10 cellular contexts compared by ENCODE assay signal in the genomic region with DNA sequence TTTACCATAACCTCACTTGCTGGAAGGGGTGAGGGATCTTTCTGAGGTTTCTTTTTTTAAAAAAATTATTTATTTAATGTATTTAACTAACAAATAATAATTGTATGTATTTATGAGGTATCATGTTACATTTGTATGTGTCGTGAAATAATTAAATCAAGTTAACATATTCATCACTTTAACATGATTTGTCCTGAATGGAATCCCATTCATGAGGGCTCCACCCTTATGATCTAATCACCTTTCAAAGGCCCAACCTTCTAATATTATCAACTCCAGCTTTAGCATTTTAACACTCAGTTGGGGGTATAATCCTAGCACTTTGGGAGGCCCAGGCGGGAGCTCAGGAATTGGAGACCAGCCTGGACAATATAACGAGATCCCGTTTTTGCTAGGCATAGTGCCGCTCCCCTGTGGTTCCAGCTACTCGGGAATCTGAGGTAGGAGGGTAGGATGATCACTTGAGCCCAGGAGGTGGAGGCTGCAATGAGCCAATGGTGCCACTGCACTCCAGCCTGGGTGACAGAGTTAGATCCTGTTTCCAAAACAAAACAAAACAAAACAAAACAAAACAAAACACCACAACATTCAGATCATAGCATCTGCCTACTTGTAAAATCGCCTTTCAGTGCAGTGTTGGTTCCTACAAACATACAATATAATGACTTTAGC. TPM values are rescaled to one million over a fixed set of nuclear protein-coding genes. Genes with fewer than 3 reads are reported as not detected.
DNase-seq lines count a peak whose midpoint lies in the region; ATAC-seq, FAIRE-seq and TF ChIP-seq lines count a peak whose summit lies in the region.
"Had no signal": no experiment of that assay in that cellular context is flagged by ENCODE, and none has a peak within 500 bp of the region (broad histone marks: within the 10 kb centered on the region; RNA-seq: fewer than 3 reads in every experiment).

No MANE protein-coding gene starts in this region.

- no peak overlapping the region for H2AK5ac ChIP-seq in mesenchymal stem cell (ENCODE audit: low read length, severe bottlenecking)

- TF ChIP-seq POLR2A in heart left ventricle (IDR thresholded peaks at IDR 0.05) = no peak

- H3K36me3 ChIP-seq in WERI-Rb-1 (no peaks in the 10 kb centered on the region), mesenchymal stem cell (ENCODE audit: control insufficient read depth in 1 of 2, insufficient read depth in 2 of 2, low read depth in 1 of 2, low read length in 2 of 2) (no peaks in the 10 kb centered on the region), heart left ventricle (no peaks in the 10 kb centered on the region)

- peak overlapping the region; percentile 96 for H3K9ac ChIP-seq in mesenchymal stem cell (ENCODE audit: low read length)

- H2BK12ac ChIP-seq in mesenchymal stem cell (ENCODE audit: low read length in 2 of 2) = no peak overlapping the region

- H3K18ac ChIP-seq in mesenchymal stem cell (ENCODE audit: low read depth in 1 of 2, low read length in 2 of 2) = no peak overlapping the region

- H3K27me3 ChIP-seq in WERI-Rb-1 (ENCODE audit: insufficient read depth, low read depth, severe bottlenecking) (no peaks in the 10 kb centered on the region), mesenchymal stem cell (ENCODE audit: control insufficient read depth in 1 of 2, insufficient read depth in 1 of 2, low read length in 2 of 2) (peaks cover 0 to 6% of the 10 kb centered on the region in 2 experiments), heart left ventricle (peaks cover 0 to 3% (median 0%) of the 10 kb centered on the region in 9 donors)

- no peak overlapping the region for H3K4ac ChIP-seq in mesenchymal stem cell (ENCODE audit: low read depth in 1 of 2, low read length in 2 of 2)

- H3K4me3 ChIP-seq in WERI-Rb-1 (ENCODE audit: low read depth, low read length) (peak overlapping the region; percentile 80; the same call in 1 of the 2 replicates), mesenchymal stem cell (ENCODE audit: insufficient read depth in 1 of 2, low read depth in 1 of 2, low read length in 2 of 2) (no peak overlapping the region), heart left ventricle (peak overlapping the region in 2 of 12 donors; percentile 74 to 83)

- FAIRE-seq in GM19239 (lab: Jason Lieb, UNC) = peak; percentile 68
- FAIRE-seq: colon had no signal

- peak; percentile 56 for DNase-seq in CD1c-positive myeloid dendritic cell (ENCODE audit: extremely low spot score)
- DNase-seq in GM19239 (ENCODE audit: insufficient read length, low spot score) = no peak
- DNase-seq in WERI-Rb-1 = no peak
- no peak for DNase-seq in mesenchymal stem cell
- DNase-seq in EL = no peak
- no peak for DNase-seq in heart left ventricle
- DNase-seq in NCI-H226 = no peak
- DNase-seq: occipital lobe had no signal

- no peak overlapping the region for H2BK5ac ChIP-seq in mesenchymal stem cell (ENCODE audit: low read depth, low read length, poor library complexity, severe bottlenecking)

- H3K9me3 ChIP-seq in WERI-Rb-1 (ENCODE audit: severe bottlenecking) (no peaks in the 10 kb centered on the region), mesenchymal stem cell (ENCODE audit: control insufficient read depth, low read length) (no peaks in the 10 kb centered on the region), heart left ventricle (no peaks in the 10 kb centered on the region)

- no peak overlapping the region for H2BK120ac ChIP-seq in mesenchymal stem cell (ENCODE audit: low read depth, low read length)

- ATAC-seq in heart left ventricle = no peak
- ATAC-seq in HG03095 (IDR thresholded peaks at IDR 0.05; ENCODE audit: unreplicated experiment) = no peak

- H3K14ac ChIP-seq in mesenchymal stem cell (ENCODE audit: low read length in 2 of 2) = no peak overlapping the region

- peaks cover 5% of the 10 kb centered on the region for H3K4me1 ChIP-seq in mesenchymal stem cell (ENCODE audit: control insufficient read depth, insufficient read depth, low read depth, low read length)
- H3K4me1 ChIP-seq in heart left ventricle = peaks cover 0 to 20% (median 8%) of the 10 kb centered on the region in 12 donors

- no peak overlapping the region for H4K8ac ChIP-seq in mesenchymal stem cell (ENCODE audit: low read length)

- H3K4me2 ChIP-seq in mesenchymal stem cell (ENCODE audit: low read length, poor library complexity, severe bottlenecking) = no peak overlapping the region

- H3K27ac ChIP-seq in WERI-Rb-1 (no peak overlapping the region), mesenchymal stem cell (ENCODE audit: low read length, poor library complexity, severe bottlenecking) (no peak overlapping the region), heart left ventricle (no peak overlapping the region)

- H4K91ac ChIP-seq in mesenchymal stem cell (ENCODE audit: low read length) = no peak overlapping the region

- peaks cover 7% of the 10 kb centered on the region for H3K79me1 ChIP-seq in mesenchymal stem cell (replicated peaks; ENCODE audit: low read length, poor library complexity, severe bottlenecking)

- no peak overlapping the region for H2AFZ ChIP-seq in mesenchymal stem cell (ENCODE audit: low read depth, low read length)

- H2BK15ac ChIP-seq in mesenchymal stem cell (ENCODE audit: low read depth, poor library complexity, severe bottlenecking) = no peak overlapping the region

- intact Hi-C loops in heart left ventricle (cut with DNase I) = loop anchor here in 6 of 10 donors (2.0 to 10.0 kb wide), 4 partner anchors 20 to 430 kb away; partner anchors contain the start of gene SS18 (in 3 of the 6)

- no peak overlapping the region for H3K23ac ChIP-seq in mesenchymal stem cell (ENCODE audit: low read length in 2 of 2)

- TF ChIP-seq CTCF in WERI-Rb-1 (IDR thresholded peaks at IDR 0.05; ENCODE audit: low read depth, low read length) (no peak), heart left ventricle (IDR thresholded peaks at IDR 0.05) (no peak)

- 86% methylated on average over 7 of the region's 7 CpGs for WGBS in mesenchymal stem cell
- WGBS in heart left ventricle, 4 donors = 76 to 85% (median 82%) methylated on average over 7 of the region's 7 CpGs

RNA-seq across cellular contexts. Expression of gene TAF4B, which starts 1.1 kb away (rescaled TPM):
- 0.32 TPM for polyA plus RNA-seq in mesenchymal stem cell (2013, experiment 1 of 2)
- polyA plus RNA-seq in mesenchymal stem cell (2013, experiment 2 of 2) = 0.38 TPM
- 1 to 10 TPM in 8 of 9 donors, under 1 TPM in 1; 0.76 to 3.6 (median 1.7) TPM for total RNA-seq in heart left ventricle
- polyA plus RNA-seq in heart left ventricle = 1 to 10 TPM in 1 of 2 donors, under 1 TPM in 1; 0.38 to 1.3 TPM
